ENCODE assay signal across 17 cellular contexts in genomic region chr6:106705156-106705555, GRCh38.
A peak's percentile ranks its signal among the peaks of the same experiment; 100 is the strongest.
DNase-seq lines count a peak whose midpoint lies in the region; ATAC-seq, FAIRE-seq and TF ChIP-seq lines count a peak whose summit lies in the region.
"Had no signal": no experiment of that assay in that cellular context is flagged by ENCODE, and none has a peak within 500 bp of the region (broad histone marks: within the 10 kb centered on the region; RNA-seq: fewer than 3 reads in every experiment).

No MANE protein-coding gene starts in this region.

- H3K27ac ChIP-seq in BLaER1 treated with 17β-estradiol and CSF1 and Interleukin-3, amounts not matched to agents 10 nM and 100 nM = peak overlapping the region in 1 of 11 experiments; percentile 90; a peak in 2 of 22 replicates
- H3K27ac ChIP-seq in HEK293 (ENCODE audit: extremely low read depth, low read depth, low read length) (no peak overlapping the region), K562 (ENCODE audit: extremely low read depth, low read depth, low read length) (no peak overlapping the region)

- TF ChIP-seq CTCF in HEK293 (tag by site-specific recombination; IDR thresholded peaks at IDR 0.05) (no peak), K562 (IDR thresholded peaks at IDR 0.05 in 2 of 3, conservative IDR thresholded peaks at IDR 0.05 in 1 of 3; ENCODE audit: insufficient read depth in 2 of 3, low read depth in 1 of 3, low read length in 3 of 3) (no peak)

- H3K36me3 ChIP-seq in BLaER1 treated with 17β-estradiol and CSF1 and Interleukin-3, amounts not matched to agents 10 nM and 100 nM = peaks cover 0 to 17% (median 3%) of the 10 kb centered on the region in 11 experiments; a peak in 5 of 22 replicates
- no peaks in the 10 kb centered on the region for H3K36me3 ChIP-seq in HEK293 (ENCODE audit: control insufficient read depth in 2 of 2, insufficient read depth in 1 of 2, low read length in 2 of 2)
- no peaks in the 10 kb centered on the region for H3K36me3 ChIP-seq in K562 (ENCODE audit: control insufficient read depth, insufficient read depth, low read length)
- H3K36me3 ChIP-seq: BE2C had no signal

- H3K4me3 Mint-ChIP-seq in stimulated activated naive CD8-positive, alpha-beta T cell treated with anti-CD3 and anti-CD28 coated beads, Interleukin-15, amount 100 ng/mL, for 72 hours = no peak overlapping the region
- H3K4me3 Mint-ChIP-seq: CD8-positive, alpha-beta memory T cell had no signal

- H3K9me1 ChIP-seq in K562 (ENCODE audit: control insufficient read depth, insufficient read depth, low read length) = no peaks in the 10 kb centered on the region

- BruUV-seq in K562 (replicated peaks; lab: Mats Ljungman, UMichigan) = no TSS peak

- 12% methylated on average over 6 of the region's 6 CpGs for WGBS in K562 (ENCODE audit: insufficient coverage, low coverage, missing lambda C conversion rate)

- no peaks in the 10 kb centered on the region for H3K27me3 ChIP-seq in BLaER1 treated with 17β-estradiol and CSF1 and Interleukin-3, amounts not matched to agents 10 nM and 100 nM
- H3K27me3 ChIP-seq in K562 (ENCODE audit: control insufficient read depth in 2 of 2, insufficient read depth in 2 of 2, low read length in 2 of 2) = no peaks in the 10 kb centered on the region
- H3K27me3 ChIP-seq: BE2C had no signal

- peak overlapping the region in 7 of 10 experiments; percentile 1 to 44 (median 40); a peak in 8 of 20 replicates for H3K4me3 ChIP-seq in BLaER1 treated with 17β-estradiol and CSF1 and Interleukin-3, amounts not matched to agents 10 nM and 100 nM
- H3K4me3 ChIP-seq in HEK293 (ENCODE audit: low read depth, low read length) = no peak overlapping the region
- no peak overlapping the region for H3K4me3 ChIP-seq in K562

- H3K27ac Mint-ChIP-seq in stimulated activated naive CD8-positive, alpha-beta T cell treated with anti-CD3 and anti-CD28 coated beads, Interleukin-15, amount 100 ng/mL, for 72 hours = no peak overlapping the region
- H3K27ac Mint-ChIP-seq: CD8-positive, alpha-beta memory T cell had no signal

- in situ Hi-C loops in K562 (cut with MboI) = no loop called here

- DNase-seq in K562 (ENCODE audit: extremely low read depth in 1 of 4, low spot score in 3 of 4) = no peak
- no peak for DNase-seq in stimulated activated naive CD8-positive, alpha-beta T cell treated with anti-CD3 and anti-CD28 coated beads, Interleukin-15, amount 100 ng/mL, for 72 hours
- no peak for DNase-seq in NCI-H2196 (lab: John Stamatoyannopoulos, UW; ENCODE audit: unreplicated experiment)
- DNase-seq in NCI-H187 (lab: John Stamatoyannopoulos, UW) = no peak
- DNase-seq in dedifferentiated amniotic fluid mesenchymal stem cell (ENCODE audit: extremely low spot score) = no peak
- DNase-seq: BE2C; Caco-2; CD8-positive, alpha-beta memory T cell; DMS79; EL; HCEC 1CT had no signal

- ATAC-seq in K562 = no peak
- no peak for ATAC-seq in stimulated activated naive CD8-positive, alpha-beta T cell treated with anti-CD3 and anti-CD28 coated beads, Interleukin-15, amount 100 ng/mL, for 72 hours

- TF ChIP-seq POLR2A in K562 (conservative IDR thresholded peaks at IDR 0.05) = no peak

- FAIRE-seq in K562 (lab: Jason Lieb, UNC) = no peak
- FAIRE-seq: A204.1, G401.6, GM12891, H1 had no signal

- no peak for TF ChIP-seq EP300 in K562 (IDR thresholded peaks at IDR 0.05; ENCODE audit: low read length)

- no peak overlapping the region for H2AFZ ChIP-seq in K562 (ENCODE audit: low read depth, low read length)

- H3K4me1 Mint-ChIP-seq in stimulated activated naive CD8-positive, alpha-beta T cell treated with anti-CD3 and anti-CD28 coated beads, Interleukin-15, amount 100 ng/mL, for 72 hours = peaks cover 6% of the 10 kb centered on the region
- H3K4me1 Mint-ChIP-seq: CD8-positive, alpha-beta memory T cell had no signal

- H3K79me2 ChIP-seq in K562 (ENCODE audit: control insufficient read depth, insufficient read depth, low read length) = no peaks in the 10 kb centered on the region

- CTCF ChIA-PET in HEK293 (lab: Yijun Ruan, JAX) (interaction anchor here (0.8 kb wide), 1 partner anchor 12 kb away, joined by 5 read pairs; no protein-coding TSS in a partner anchor), K562 (lab: Yijun Ruan, JAX; ENCODE audit: low intra/inter-chr PET ratio) (no interaction called here)

- H3K9me3 Mint-ChIP-seq in stimulated activated naive CD8-positive, alpha-beta T cell treated with anti-CD3 and anti-CD28 coated beads, Interleukin-15, amount 100 ng/mL, for 72 hours = peaks cover 5 to 7% of the 10 kb centered on the region in 2 donors

- H3K4me2 ChIP-seq in BLaER1 treated with 17β-estradiol and CSF1 and Interleukin-3, amounts not matched to agents 10 nM and 100 nM = peak overlapping the region in 4 of 11 experiments; percentile 85 to 92 (median 90); a peak in 4 of 22 replicates
- no peak overlapping the region for H3K4me2 ChIP-seq in K562 (ENCODE audit: insufficient read depth, low read length)

- peaks cover 30 to 59% (median 44%) of the 10 kb centered on the region in 11 experiments for H3K9me3 ChIP-seq in BLaER1 treated with 17β-estradiol and CSF1 and Interleukin-3, amounts not matched to agents 10 nM and 100 nM (replicated peaks in 1 of 11)
- H3K9me3 ChIP-seq in HEK293 (ENCODE audit: control insufficient read depth, insufficient read depth, low read depth, low read length) (no peaks in the 10 kb centered on the region), K562 (replicated peaks; ENCODE audit: control insufficient read depth, insufficient read depth, low read depth, low read length) (no peaks in the 10 kb centered on the region; the same call in 1 of the 2 replicates)
- H3K9me3 ChIP-seq: Caco-2 had no signal

- POLR2A ChIA-PET in HEK293 (lab: Yijun Ruan, JAX) = interaction anchor here (0.6 kb wide), 1 partner anchor 1494 kb away, joined by 4 read pairs; no protein-coding TSS in a partner anchor
- POLR2A ChIA-PET in K562 (lab: Yijun Ruan, JAX) = interaction anchor here (0.6 to 1.2 kb wide), 2 partner anchors 9 to 11 kb away, joined by 3 to 6 read pairs; no protein-coding TSS in a partner anchor

- peaks cover 12 to 66% (median 45%) of the 10 kb centered on the region in 10 experiments for H3K4me1 ChIP-seq in BLaER1 treated with 17β-estradiol and CSF1 and Interleukin-3, amounts not matched to agents 10 nM and 100 nM
- H3K4me1 ChIP-seq in HEK293 (ENCODE audit: control insufficient read depth, insufficient read depth, low read length) = peaks cover 8% of the 10 kb centered on the region; the same call in 1 of the 2 replicates
- no peaks in the 10 kb centered on the region for H3K4me1 ChIP-seq in K562 (replicated peaks in 1 of 2; ENCODE audit: control insufficient read depth in 2 of 2, insufficient read depth in 2 of 2, low read length in 2 of 2)

- intact Hi-C loops in K562 (cut with micrococcal nuclease) = no loop called here

- no peak overlapping the region for H3K9ac ChIP-seq in BLaER1 treated with 17β-estradiol and CSF1 and Interleukin-3, amounts not matched to agents 10 nM and 100 nM
- H3K9ac ChIP-seq in K562 (ENCODE audit: insufficient read depth in 1 of 2, low read depth in 2 of 2, low read length in 2 of 2) = no peak overlapping the region

- TF ChIP-seq RAD21 in K562 (CRISPR knock-in tag; conservative IDR thresholded peaks at IDR 0.05 in 1 of 2, IDR thresholded peaks at IDR 0.05 in 1 of 2) = no peak

- H4K20me1 ChIP-seq in BLaER1 treated with 17β-estradiol and CSF1 and Interleukin-3, amounts not matched to agents 10 nM and 100 nM = no peaks in the 10 kb centered on the region
- no peaks in the 10 kb centered on the region for H4K20me1 ChIP-seq in K562 (replicated peaks; ENCODE audit: control insufficient read depth, insufficient read depth, low read length)

- H3K27me3 Mint-ChIP-seq in stimulated activated naive CD8-positive, alpha-beta T cell treated with anti-CD3 and anti-CD28 coated beads, Interleukin-15, amount 100 ng/mL, for 72 hours = peaks cover 29% of the 10 kb centered on the region

TF ChIP-seq in HEK293, 187 proteins besides CTCF, POLR2A, EP300 and RAD21:
- TF ChIP-seq ZNF560 (tag by site-specific recombination; IDR thresholded peaks at IDR 0.05; ENCODE audit: borderline replicate concordance) (no peak), ZBTB26 (tag by site-specific recombination; optimal IDR thresholded peaks at IDR 0.05) (no peak), ZNF391 (tag by site-specific recombination; IDR thresholded peaks at IDR 0.05; ENCODE audit: borderline replicate concordance, low read depth) (no peak), ZBTB20 (tag by site-specific recombination; IDR thresholded peaks at IDR 0.05) (no peak), SETDB1 (IDR thresholded peaks at IDR 0.05; ENCODE audit: insufficient read length, low read length) (peak; percentile 24)

TF ChIP-seq in K562, 482 proteins besides CTCF, POLR2A, EP300 and RAD21:
- no peak for TF ChIP-seq U2AF1 (optimal IDR thresholded peaks at IDR 0.05; ENCODE audit: low read depth, low read length)
- no peak for TF ChIP-seq ZNF696 (CRISPR knock-in tag; conservative IDR thresholded peaks at IDR 0.05)
- no peak for TF ChIP-seq YBX1 (IDR thresholded peaks at IDR 0.05)
- TF ChIP-seq HSF4 (CRISPR knock-in tag; IDR thresholded peaks at IDR 0.05; ENCODE audit: borderline replicate concordance) = no peak
- peak; percentile 64; the same call in 1 of the 2 replicates for TF ChIP-seq CBX5 (IDR thresholded peaks at IDR 0.05; ENCODE audit: borderline replicate concordance, low read depth)
- TF ChIP-seq ZNF436 (CRISPR knock-in tag; IDR thresholded peaks at IDR 0.05) = no peak
- no peak for TF ChIP-seq NFRKB (IDR thresholded peaks at IDR 0.05; ENCODE audit: low read depth)
- no peak for TF ChIP-seq TRIM28 (IDR thresholded peaks at IDR 0.05)
- TF ChIP-seq ZNF124 (CRISPR knock-in tag; IDR thresholded peaks at IDR 0.05) = peak; percentile 69; the same call in 1 of the 2 replicates
- TF ChIP-seq MEF2D (tag; conservative IDR thresholded peaks at IDR 0.05; ENCODE audit: low read depth) = no peak
- TF ChIP-seq GTF2B (IDR thresholded peaks at IDR 0.05; ENCODE audit: extremely low read depth, insufficient read length) = no peak
- no peak for TF ChIP-seq COPS2 (conservative IDR thresholded peaks at IDR 0.05)

Comparison
In these comparisons a context has a peak if more than half of its experiments do, and no peak if none do; other contexts are left out.
1. H3K4me3 ChIP-seq: peak in BLaER1 treated with 17β-estradiol and CSF1 and Interleukin-3, amounts not matched to agents 10 nM and 100 nM (7 of 10); none in HEK293 (single experiment) and K562 (single experiment).